12 cellular contexts compared by ENCODE assay signal in genomic region chr11:129611661-129612566, GRCh38.
A peak's percentile ranks its signal among the peaks of the same experiment; 100 is the strongest.
DNase-seq lines count a peak whose midpoint lies in the region; ATAC-seq, FAIRE-seq and TF ChIP-seq lines count a peak whose summit lies in the region.
"Had no signal": no experiment of that assay in that cellular context is flagged by ENCODE, and none has a peak within 500 bp of the region (broad histone marks: within the 10 kb centered on the region; RNA-seq: fewer than 3 reads in every experiment).

No MANE protein-coding gene starts in this region.

- TF ChIP-seq POLR2A in K562 (conservative IDR thresholded peaks at IDR 0.05): no peak

- TF ChIP-seq RAD21 in K562 (CRISPR knock-in tag; conservative IDR thresholded peaks at IDR 0.05 in 1 of 2, IDR thresholded peaks at IDR 0.05 in 1 of 2): no peak

- no peaks in the 10 kb centered on the region for H3K4me1 Mint-ChIP-seq in GM23338

- 2% methylated on average over 16 of the region's 18 CpGs for WGBS in K562 (ENCODE audit: insufficient coverage, low coverage, missing lambda C conversion rate)
- 29 to 30% methylated on average over 18 of the region's 18 CpGs for WGBS in pancreas, 2 donors

- no peak overlapping the region for H3K27ac ChIP-seq in GM23338 (ENCODE audit: low read depth)
- H3K27ac ChIP-seq in K562 (ENCODE audit: extremely low read depth, low read depth, low read length): no peak overlapping the region
- H3K27ac ChIP-seq in pancreas: peak overlapping the region in 3 of 4 donors; percentile 42 to 65 (median 55)
- H3K27ac ChIP-seq: SK-N-MC had no signal

- H3K27me3 ChIP-seq in GM23338 (ENCODE audit: insufficient read depth) (no peaks in the 10 kb centered on the region), K562 (ENCODE audit: control insufficient read depth in 2 of 2, insufficient read depth in 2 of 2, low read length in 2 of 2) (peaks cover 0 to 6% of the 10 kb centered on the region in 2 experiments; a peak in 1 of 5 replicates), pancreas (no peaks in the 10 kb centered on the region)

- POLR2A ChIA-PET in K562 (lab: Yijun Ruan, JAX): interaction anchor here (0.6 kb wide), 1 partner anchor 1198 kb away, joined by 3 read pairs; no protein-coding TSS in a partner anchor

- no peak overlapping the region for H3K4me3 Mint-ChIP-seq in GM23338

- DNase-seq in GM23338 (ENCODE audit: low spot score) (no peak), MV-4-11 (lab: John Stamatoyannopoulos, UW) (peak; percentile 33), K562 (ENCODE audit: extremely low read depth in 1 of 4, low spot score in 3 of 4) (peak; percentile 21 to 53 (median 24)), pancreas (peak in 2 of 6 donors; percentile 26 to 34), NCI-H1930 (lab: John Stamatoyannopoulos, UW) (no peak), NCI-H1092 treated with DMSO at 0.1 percent for 48 hours (lab: John Stamatoyannopoulos, UW) (no peak)
- no peak for DNase-seq in stimulated activated CD4-positive, alpha-beta T cell treated with anti-CD3 and anti-CD28 coated beads, Interleukin-1b, Interleukin-23, amount 100 ng/mL, for 48 hours
- DNase-seq: activated CD8-positive, alpha-beta memory T cell treated with anti-CD3 and anti-CD28 coated beads for 24 hours; NCI-H187 treated with DMSO at 0.1 percent for 48 hours; NK-92 treated with Interleukin-12 subunit alpha and Interleukin-12 subunit beta, amount 100 ng/mL, for 24 hours; stimulated activated CD4-positive, alpha-beta T cell treated with anti-CD3 and anti-CD28 coated beads, Interleukin-2, amount 100 ng/mL, for 48 hours had no signal

- no peaks in the 10 kb centered on the region for H3F3A ChIP-seq in GM23338 (replicated peaks; ENCODE audit: low read depth)

- ATAC-seq in GM23338 (no peak; the same call in 2 of the 3 replicates), K562 (peak; percentile 55), pancreas (peak; percentile 28 to 89 (median 76))

- H3K36me3 ChIP-seq in GM23338 (ENCODE audit: insufficient read depth) (no peaks in the 10 kb centered on the region), K562 (ENCODE audit: control insufficient read depth, insufficient read depth, low read length) (no peaks in the 10 kb centered on the region), pancreas (no peaks in the 10 kb centered on the region)

- no peaks in the 10 kb centered on the region for H3K9me1 ChIP-seq in K562 (ENCODE audit: control insufficient read depth, insufficient read depth, low read length)

- peaks cover 3% of the 10 kb centered on the region for H3K27me3 Mint-ChIP-seq in GM23338 (ENCODE audit: insufficient read depth, low read depth, poor library complexity)

- no peaks in the 10 kb centered on the region for H4K20me1 ChIP-seq in GM23338 (replicated peaks; ENCODE audit: insufficient read depth)
- H4K20me1 ChIP-seq in K562 (replicated peaks; ENCODE audit: control insufficient read depth, insufficient read depth, low read length): no peaks in the 10 kb centered on the region

- no peaks in the 10 kb centered on the region for H3K36me3 Mint-ChIP-seq in GM23338 (ENCODE audit: low read depth)

- CTCF ChIA-PET in K562 (lab: Yijun Ruan, JAX; ENCODE audit: low intra/inter-chr PET ratio): no interaction called here

- H3K4me3 ChIP-seq in GM23338 (no peak overlapping the region), K562 (no peak overlapping the region), pancreas (no peak overlapping the region)
- H3K4me3 ChIP-seq: SK-N-MC had no signal

- no peaks in the 10 kb centered on the region for H3K4me1 ChIP-seq in GM23338 (ENCODE audit: insufficient read depth)
- peaks cover 4 to 12% of the 10 kb centered on the region in 2 experiments; a peak in 3 of 5 replicates for H3K4me1 ChIP-seq in K562 (replicated peaks in 1 of 2; ENCODE audit: control insufficient read depth in 2 of 2, insufficient read depth in 2 of 2, low read length in 2 of 2)
- peaks cover 0 to 7% (median 0%) of the 10 kb centered on the region in 3 donors for H3K4me1 ChIP-seq in pancreas

- no peak overlapping the region for H3K4me2 ChIP-seq in GM23338
- H3K4me2 ChIP-seq in K562 (ENCODE audit: insufficient read depth, low read length): no peak overlapping the region

- in situ Hi-C loops in K562 (cut with MboI): no loop called here

- H2AFZ ChIP-seq in GM23338 (peak overlapping the region; percentile 47; the same call in 1 of the 2 replicates), K562 (ENCODE audit: low read depth, low read length) (peak overlapping the region; percentile 49)

- H3K9me3 ChIP-seq in K562 (replicated peaks; ENCODE audit: control insufficient read depth, insufficient read depth, low read depth, low read length) (no peaks in the 10 kb centered on the region), pancreas (no peaks in the 10 kb centered on the region)

- 0 out of 2 replicates have a peak, but pooled peaks have one; percentile 12 for TF ChIP-seq EP300 in K562 (IDR thresholded peaks at IDR 0.05; ENCODE audit: low read length)

- no peak overlapping the region for H3K27ac Mint-ChIP-seq in GM23338

- H3K79me2 ChIP-seq in GM23338 (replicated peaks; ENCODE audit: insufficient read depth) (no peaks in the 10 kb centered on the region), K562 (ENCODE audit: control insufficient read depth, insufficient read depth, low read length) (no peaks in the 10 kb centered on the region)

- no TSS peak for BruUV-seq in K562 (replicated peaks; lab: Mats Ljungman, UMichigan)

- intact Hi-C loops in K562 (cut with micrococcal nuclease): no loop called here
- intact Hi-C loops in pancreas (cut with DNase I): no loop called here

- H3K9me2 ChIP-seq in GM23338 (ENCODE audit: insufficient read depth): no peaks in the 10 kb centered on the region

- TF ChIP-seq CTCF in GM23338 (conservative IDR thresholded peaks at IDR 0.05; ENCODE audit: low read depth in 2 of 2) (no peak), K562 (IDR thresholded peaks at IDR 0.05 in 2 of 3, conservative IDR thresholded peaks at IDR 0.05 in 1 of 3; ENCODE audit: insufficient read depth in 2 of 3, low read depth in 1 of 3, low read length in 3 of 3) (no peak), pancreas (IDR thresholded peaks at IDR 0.05) (no peak)

- FAIRE-seq in K562 (lab: Jason Lieb, UNC) (peak; percentile 48), pancreas (lab: Jason Lieb, UNC) (no peak)

- no peaks in the 10 kb centered on the region for H3K9me3 Mint-ChIP-seq in GM23338

- H3K9ac ChIP-seq in K562 (ENCODE audit: insufficient read depth in 1 of 2, low read depth in 2 of 2, low read length in 2 of 2): peak overlapping the region in 1 of 2 experiments; percentile 50; a peak in 1 of 4 replicates

TF ChIP-seq in GM23338, 12 proteins besides CTCF, POLR2A, EP300 and RAD21:
- TF ChIP-seq ZNF331 (CRISPR knock-in tag; IDR thresholded peaks at IDR 0.05; ENCODE audit: low read depth): no peak
TF ChIP-seq in GM23338: peak in this region for 0.

TF ChIP-seq in K562, 482 proteins besides CTCF, POLR2A, EP300 and RAD21:
- TF ChIP-seq ZNF316 (IDR thresholded peaks at IDR 0.05): peak; percentile 48
- TF ChIP-seq ZBTB9 (CRISPR knock-in tag; IDR thresholded peaks at IDR 0.05): no peak
- TF ChIP-seq MAFG (tag; conservative IDR thresholded peaks at IDR 0.05): peak; percentile 59
- TF ChIP-seq ESRRA (IDR thresholded peaks at IDR 0.05; ENCODE audit: borderline replicate concordance, low read depth): peak; percentile 87
- TF ChIP-seq DPF2 (IDR thresholded peaks at IDR 0.05): 0 out of 2 replicates have a peak, but pooled peaks have one; percentile 25
- TF ChIP-seq NFE2 (IDR thresholded peaks at IDR 0.05; ENCODE audit: low read depth): peak; percentile 70
- 0 out of 2 replicates have a peak, but pooled peaks have one; percentile 15 for TF ChIP-seq SMARCA4 (IDR thresholded peaks at IDR 0.05)
- TF ChIP-seq ELK3 (CRISPR knock-in tag; IDR thresholded peaks at IDR 0.05): no peak
- 0 out of 2 replicates have a peak, but pooled peaks have one; percentile 10 for TF ChIP-seq NFE2L1 (tag; IDR thresholded peaks at IDR 0.05; ENCODE audit: borderline replicate concordance, low read depth)
- TF ChIP-seq C11orf30 (IDR thresholded peaks at IDR 0.05; ENCODE audit: low read depth): peak; percentile 30; the same call in 1 of the 2 replicates
- no peak for TF ChIP-seq GTF2F1 (IDR thresholded peaks at IDR 0.05; ENCODE audit: low read depth, low read length)
- peak; percentile 50; the same call in 1 of the 2 replicates for TF ChIP-seq ZNF384 (IDR thresholded peaks at IDR 0.05; ENCODE audit: low read depth, low read length)
- TF ChIP-seq MAFF (IDR thresholded peaks at IDR 0.05; ENCODE audit: low read length): peak; percentile 23; the same call in 1 of the 2 replicates

Comparison
In these comparisons a context has a peak if more than half of its experiments do, and no peak if none do; other contexts are left out.
1. DNase-seq: peak in MV-4-11 (single experiment) and K562 (4 of 4); none in GM23338 (single experiment), stimulated activated CD4-positive, alpha-beta T cell treated with anti-CD3 and anti-CD28 coated beads, Interleukin-1b, Interleukin-23, amount 100 ng/mL, for 48 hours (single experiment), NCI-H1930 (0 of 2) and NCI-H1092 treated with DMSO at 0.1 percent for 48 hours (single experiment).
2. H3K27ac ChIP-seq: peak in pancreas (3 of 4); none in GM23338 (single experiment) and K562 (single experiment).